ENCODE assay signal across 25 cellular contexts in genomic region chr3:192174283-192174682, GRCh38.
"Had no signal": no experiment of that assay in that cellular context is flagged by ENCODE, and none has a peak within 500 bp of the region (broad histone marks: within the 10 kb centered on the region; RNA-seq: fewer than 3 reads in every experiment).

No MANE protein-coding gene starts in this region.

- H3K4me1 ChIP-seq: colonic mucosa, gastroesophageal sphincter, neural progenitor cell, parathyroid adenoma, prostate gland, right lobe of liver, tibial nerve, upper lobe of left lung had no signal

- H3K36me3 ChIP-seq: colonic mucosa, gastroesophageal sphincter, neural progenitor cell, prostate gland, right lobe of liver, thoracic aorta, tibial nerve, upper lobe of left lung had no signal

- H3K4me3 ChIP-seq: colonic mucosa, esophagus muscularis mucosa, gastroesophageal sphincter, neural progenitor cell, prostate gland, right lobe of liver, thoracic aorta, tibial nerve, upper lobe of left lung had no signal

- DNase-seq: colonic mucosa; effector CD8-positive, alpha-beta T cell; endodermal cell; foreskin keratinocyte; hypothalamus; immature natural killer cell; islet precursor cell; kidney glomerular epithelial cell; mesendoderm; midbrain; naive thymus-derived CD4-positive, alpha-beta T cell; right lobe of liver; small intestine; stimulated activated CD4-positive, alpha-beta T cell treated with anti-CD3 and anti-CD28 coated beads, Interleukin-15, amount 100 ng/mL, for 24 hours; stimulated activated CD4-positive, alpha-beta T cell treated with anti-CD3 and anti-CD28 coated beads, Interleukin-2, amount 100 ng/mL, for 48 hours; stimulated activated naive B cell treated with anti-CD40 and anti-IgM and Interleukin-4, amounts not matched to agents 10 μg/mL and 1 μg/mL and 100 μg/mL, for 72 hours; upper lobe of left lung had no signal

- H3K9ac ChIP-seq: neural progenitor cell, parathyroid adenoma had no signal

- H2AFZ ChIP-seq: neural progenitor cell, parathyroid adenoma had no signal

- H3K9me3 ChIP-seq: colonic mucosa, esophagus muscularis mucosa, gastroesophageal sphincter, prostate gland, right lobe of liver, thoracic aorta, tibial nerve, upper lobe of left lung had no signal

- ATAC-seq: foreskin keratinocyte; gastroesophageal sphincter; naive thymus-derived CD4-positive, alpha-beta T cell; right lobe of liver; stimulated activated naive B cell treated with anti-CD40 and anti-IgM and Interleukin-4, amounts not matched to agents 10 μg/mL and 1 μg/mL and 100 μg/mL, for 72 hours had no signal

- H3K4me2 ChIP-seq: neural progenitor cell had no signal

- H3K27me3 ChIP-seq: colonic mucosa, esophagus muscularis mucosa, foreskin keratinocyte, gastroesophageal sphincter, neural progenitor cell, right lobe of liver, tibial nerve, upper lobe of left lung had no signal

- H3K79me2 ChIP-seq: parathyroid adenoma had no signal

- H3K27ac ChIP-seq: colonic mucosa, epithelial cell of prostate, esophagus muscularis mucosa, foreskin keratinocyte, gastroesophageal sphincter, neural progenitor cell, parathyroid adenoma, prostate gland, right lobe of liver, thoracic aorta, tibial nerve, upper lobe of left lung had no signal
